Comparison of ENCODE assay signal across 8 cellular contexts in the genomic region with DNA sequence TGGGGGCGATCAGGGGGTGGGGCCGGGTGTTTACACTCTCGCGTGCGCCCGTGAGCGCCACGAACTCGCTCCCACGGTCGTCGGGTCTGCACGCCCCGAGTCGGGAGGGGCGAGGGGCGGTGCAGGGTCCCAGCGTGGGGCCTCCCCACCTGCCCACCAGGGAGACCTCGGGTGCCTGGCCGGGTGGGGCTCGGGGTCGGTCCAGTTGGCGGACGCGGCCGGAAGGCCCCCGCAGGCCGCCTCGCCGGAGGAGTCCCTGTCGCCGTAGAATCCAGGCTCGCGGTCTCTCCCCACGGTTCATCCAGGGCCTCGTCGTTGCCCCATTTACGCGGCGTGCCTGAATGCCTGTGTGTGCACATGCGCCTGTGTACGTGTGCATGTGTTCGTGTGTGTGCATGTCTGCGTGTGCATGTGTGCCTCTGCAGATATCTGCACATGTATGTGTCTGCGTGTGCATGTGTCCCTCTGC. TPM values are rescaled to one million over a fixed set of nuclear protein-coding genes. Genes with fewer than 3 reads are reported as not detected.
DNase-seq lines count a peak whose midpoint lies in the region; ATAC-seq and TF ChIP-seq lines count a peak whose summit lies in the region.

No MANE protein-coding gene starts in this region.

- H3K9me3 ChIP-seq in muscle layer of colon (ENCODE audit: low read length) = no peaks in the 10 kb centered on the region

- DNase-seq in MCF 10A (ENCODE audit: unreplicated experiment) = no peak
- no peak for DNase-seq in UCSD-AML1 (lab: John Stamatoyannopoulos, UW; ENCODE audit: unreplicated experiment)
- DNase-seq in NAMALWA (ENCODE audit: low spot score) = no peak

- POLR2A ChIA-PET in MCF 10A (lab: Yijun Ruan, JAX) = interaction anchor here (0.7 to 2.5 kb wide), 3 partner anchors 10 to 163 kb away, joined by 4 to 11 read pairs (median 5); partner anchors contain the start of gene FN3KRP

- CTCF ChIA-PET in MCF 10A (lab: Yijun Ruan, JAX) = no interaction called here

- H3K4me3 ChIP-seq in muscle layer of colon (ENCODE audit: low read depth in 1 of 2, low read length in 2 of 2) = peak overlapping the region; percentile 42 to 70

- no peak overlapping the region for H3K27ac ChIP-seq in muscle layer of colon (ENCODE audit: low read depth, low read length)

- peak; percentile 11 for ATAC-seq in GM19025 (IDR thresholded peaks at IDR 0.05; ENCODE audit: low read depth, unreplicated experiment)
- ATAC-seq in HG03432 (IDR thresholded peaks at IDR 0.05; ENCODE audit: unreplicated experiment) = peak; percentile 18
- ATAC-seq in GM18861 (IDR thresholded peaks at IDR 0.05; ENCODE audit: unreplicated experiment) = no peak
- no peak for ATAC-seq in HG02759 (IDR thresholded peaks at IDR 0.05; ENCODE audit: unreplicated experiment)

- no peak overlapping the region for H3K9ac ChIP-seq in muscle layer of colon (ENCODE audit: low read length)

- peaks cover 12% of the 10 kb centered on the region for H3K36me3 Mint-ChIP-seq in MCF 10A (ENCODE audit: insufficient read depth, unreplicated experiment)

- H3K9me3 Mint-ChIP-seq in MCF 10A (ENCODE audit: unreplicated experiment) = peaks cover 9% of the 10 kb centered on the region

- H3K27me3 ChIP-seq in muscle layer of colon (ENCODE audit: control insufficient read depth in 1 of 2, insufficient read depth in 2 of 2, low read length in 2 of 2) = peaks cover 0 to 6% of the 10 kb centered on the region in 2 donors

- no peaks in the 10 kb centered on the region for H3K4me1 Mint-ChIP-seq in MCF 10A (ENCODE audit: insufficient read depth, unreplicated experiment)

- no peaks in the 10 kb centered on the region for H3K36me3 ChIP-seq in muscle layer of colon (ENCODE audit: insufficient read depth, low read length)

- intact Hi-C loops in MCF 10A (cut with micrococcal nuclease) = loop anchor here (5.0 kb wide), 1 partner anchor 52 kb away; the partner anchor contains the start of gene WDR45B

- no TSS peak for BruUV-seq in MCF 10A (replicated peaks; lab: Mats Ljungman, UMichigan)

- peaks cover 11% of the 10 kb centered on the region for H3K4me1 ChIP-seq in muscle layer of colon (ENCODE audit: insufficient read depth, low read length)

- no peak for TF ChIP-seq CTCF in MCF 10A (IDR thresholded peaks at IDR 0.05; ENCODE audit: unreplicated experiment)

- no peak overlapping the region for H3K27ac Mint-ChIP-seq in MCF 10A (ENCODE audit: low read depth, unreplicated experiment)

- no peaks in the 10 kb centered on the region for H3K27me3 Mint-ChIP-seq in MCF 10A (ENCODE audit: insufficient read depth, unreplicated experiment)

- H3K4me3 Mint-ChIP-seq in MCF 10A (ENCODE audit: unreplicated experiment) = peak overlapping the region; percentile 76

RNA-seq across cellular contexts. Expression of gene RAB40B, which starts 0.5 kb away (rescaled TPM):
- total RNA-seq in MCF 10A (2022) = 5.9 and 6.3 TPM in 2 replicates

RNA-seq across cellular contexts. Expression of gene FN3KRP, which starts 17.5 kb away (rescaled TPM):
- 21.5 and 24.4 TPM in 2 replicates for total RNA-seq in MCF 10A (2022)

RNA-seq across cellular contexts. Expression of gene FN3K, which starts 36.4 kb away (rescaled TPM):
- 1.3 and 4.0 TPM in 2 replicates for total RNA-seq in MCF 10A (2022)

RNA-seq across cellular contexts. Expression of gene WDR45B, which starts 50.8 kb away (rescaled TPM):
- total RNA-seq in MCF 10A (2022) = 87.3 and 88.3 TPM in 2 replicates

RNA-seq across cellular contexts. Expression of gene TBCD, which starts 52.9 kb away (rescaled TPM):
- 66.8 and 76.2 TPM in 2 replicates for total RNA-seq in MCF 10A (2022)

Comparison
In these comparisons a context has a peak if more than half of its experiments do, and no peak if none do; other contexts are left out.
1. ATAC-seq: peak in GM19025 (single experiment) and HG03432 (single experiment); none in GM18861 (single experiment) and HG02759 (single experiment).